20 cellular contexts compared by ENCODE assay signal in genomic region chrY:21440533-21440932, GRCh38.
"Had no signal": no experiment of that assay in that cellular context is flagged by ENCODE, and none has a peak within 500 bp of the region (broad histone marks: within the 10 kb centered on the region; RNA-seq: fewer than 3 reads in every experiment).

No MANE protein-coding gene starts in this region.

- ATAC-seq: gastroesophageal sphincter; left ventricle myocardium superior; natural killer cell treated with Interleukin-12 subunit alpha and Interleukin-12 subunit beta and Interleukin-15 and Interleukin-18, amount 100 ng/mL, for 72 hours; WTC11 had no signal

- H3K4me3 Mint-ChIP-seq: activated CD4-positive, alpha-beta memory T cell treated with anti-CD3 and anti-CD28 coated beads, Interleukin-2, amount 10 ng/mL, durations not matched to agents 7 days and 5 days; activated naive CD4-positive, alpha-beta T cell treated with anti-CD3 and anti-CD28 coated beads, Interleukin-2, amount 10 ng/mL, durations not matched to agents 7 days and 5 days; natural killer cell treated with Interleukin-12 subunit alpha and Interleukin-12 subunit beta and Interleukin-15 and Interleukin-18, amount 100 ng/mL, for 72 hours; type B pancreatic cell; WTC11 had no signal

- H3K36me3 Mint-ChIP-seq: activated naive CD4-positive, alpha-beta T cell treated with anti-CD3 and anti-CD28 coated beads, Interleukin-2, amount 10 ng/mL, durations not matched to agents 7 days and 5 days; stimulated activated naive B cell treated with anti-CD40 and anti-IgM and Interleukin-4, amounts not matched to agents 10 μg/mL and 1 μg/mL and 100 μg/mL, for 72 hours; type B pancreatic cell had no signal

- H3K27ac ChIP-seq: colonic mucosa, epithelial cell of prostate, gastroesophageal sphincter, prostate gland, thoracic aorta, vagina had no signal

- H3K27me3 ChIP-seq: colonic mucosa, gastroesophageal sphincter, vagina had no signal

- DNase-seq: activated CD4-positive, alpha-beta memory T cell treated with anti-CD3 and anti-CD28 coated beads, Interleukin-2, amount 10 ng/mL, durations not matched to agents 7 days and 5 days; activated CD4-positive, alpha-beta T cell treated with anti-CD3 and anti-CD28 coated beads for 4 hours; activated effector memory CD4-positive, alpha-beta T cell treated with anti-CD3 and anti-CD28 coated beads, Interleukin-2, amount 50 U/mL, for 16 hours; activated naive CD4-positive, alpha-beta T cell treated with anti-CD3 and anti-CD28 coated beads, Interleukin-2, amount 10 ng/mL, durations not matched to agents 7 days and 5 days; amygdala; colonic mucosa; head of caudate nucleus; left ventricle myocardium superior; mammary epithelial cell; stimulated activated CD4-positive, alpha-beta T cell treated with anti-CD3 and anti-CD28 coated beads, Interleukin-2, amount 100 ng/mL, for 48 hours; stimulated activated CD8-positive, alpha-beta memory T cell treated with anti-CD3 and anti-CD28 coated beads, Interleukin-4, amount 100 ng/mL, for 48 hours; stimulated activated naive B cell treated with anti-CD40 and anti-IgM and Interleukin-4, amounts not matched to agents 10 μg/mL and 1 μg/mL and 100 μg/mL, for 72 hours had no signal

- H3K4me3 ChIP-seq: colonic mucosa, gastroesophageal sphincter, prostate gland, thoracic aorta, vagina had no signal

- H3K36me3 ChIP-seq: colonic mucosa, gastroesophageal sphincter, prostate gland, thoracic aorta, vagina had no signal

- H3K4me1 Mint-ChIP-seq: activated CD4-positive, alpha-beta memory T cell treated with anti-CD3 and anti-CD28 coated beads, Interleukin-2, amount 10 ng/mL, durations not matched to agents 7 days and 5 days; activated naive CD4-positive, alpha-beta T cell treated with anti-CD3 and anti-CD28 coated beads, Interleukin-2, amount 10 ng/mL, durations not matched to agents 7 days and 5 days; WTC11 had no signal

- H3K27ac Mint-ChIP-seq: activated CD4-positive, alpha-beta memory T cell treated with anti-CD3 and anti-CD28 coated beads, Interleukin-2, amount 10 ng/mL, durations not matched to agents 7 days and 5 days; activated naive CD4-positive, alpha-beta T cell treated with anti-CD3 and anti-CD28 coated beads, Interleukin-2, amount 10 ng/mL, durations not matched to agents 7 days and 5 days; natural killer cell treated with Interleukin-12 subunit alpha and Interleukin-12 subunit beta and Interleukin-15 and Interleukin-18, amount 100 ng/mL, for 72 hours; stimulated activated naive B cell treated with anti-CD40 and anti-IgM and Interleukin-4, amounts not matched to agents 10 μg/mL and 1 μg/mL and 100 μg/mL, for 72 hours; type B pancreatic cell; WTC11 had no signal

- H3K9me3 Mint-ChIP-seq: activated CD4-positive, alpha-beta memory T cell treated with anti-CD3 and anti-CD28 coated beads, Interleukin-2, amount 10 ng/mL, durations not matched to agents 7 days and 5 days; activated naive CD4-positive, alpha-beta T cell treated with anti-CD3 and anti-CD28 coated beads, Interleukin-2, amount 10 ng/mL, durations not matched to agents 7 days and 5 days; natural killer cell treated with Interleukin-12 subunit alpha and Interleukin-12 subunit beta and Interleukin-15 and Interleukin-18, amount 100 ng/mL, for 72 hours; stimulated activated naive B cell treated with anti-CD40 and anti-IgM and Interleukin-4, amounts not matched to agents 10 μg/mL and 1 μg/mL and 100 μg/mL, for 72 hours; type B pancreatic cell had no signal

- H3K27me3 Mint-ChIP-seq: activated naive CD4-positive, alpha-beta T cell treated with anti-CD3 and anti-CD28 coated beads, Interleukin-2, amount 10 ng/mL, durations not matched to agents 7 days and 5 days; natural killer cell treated with Interleukin-12 subunit alpha and Interleukin-12 subunit beta and Interleukin-15 and Interleukin-18, amount 100 ng/mL, for 72 hours; stimulated activated naive B cell treated with anti-CD40 and anti-IgM and Interleukin-4, amounts not matched to agents 10 μg/mL and 1 μg/mL and 100 μg/mL, for 72 hours; type B pancreatic cell had no signal

- H3K9me3 ChIP-seq: colonic mucosa, gastroesophageal sphincter, prostate gland, thoracic aorta, vagina had no signal

- H3K4me1 ChIP-seq: colonic mucosa, gastroesophageal sphincter, prostate gland, vagina had no signal
